Comparison of ENCODE assay signal across 8 cellular contexts in the genomic region with DNA sequence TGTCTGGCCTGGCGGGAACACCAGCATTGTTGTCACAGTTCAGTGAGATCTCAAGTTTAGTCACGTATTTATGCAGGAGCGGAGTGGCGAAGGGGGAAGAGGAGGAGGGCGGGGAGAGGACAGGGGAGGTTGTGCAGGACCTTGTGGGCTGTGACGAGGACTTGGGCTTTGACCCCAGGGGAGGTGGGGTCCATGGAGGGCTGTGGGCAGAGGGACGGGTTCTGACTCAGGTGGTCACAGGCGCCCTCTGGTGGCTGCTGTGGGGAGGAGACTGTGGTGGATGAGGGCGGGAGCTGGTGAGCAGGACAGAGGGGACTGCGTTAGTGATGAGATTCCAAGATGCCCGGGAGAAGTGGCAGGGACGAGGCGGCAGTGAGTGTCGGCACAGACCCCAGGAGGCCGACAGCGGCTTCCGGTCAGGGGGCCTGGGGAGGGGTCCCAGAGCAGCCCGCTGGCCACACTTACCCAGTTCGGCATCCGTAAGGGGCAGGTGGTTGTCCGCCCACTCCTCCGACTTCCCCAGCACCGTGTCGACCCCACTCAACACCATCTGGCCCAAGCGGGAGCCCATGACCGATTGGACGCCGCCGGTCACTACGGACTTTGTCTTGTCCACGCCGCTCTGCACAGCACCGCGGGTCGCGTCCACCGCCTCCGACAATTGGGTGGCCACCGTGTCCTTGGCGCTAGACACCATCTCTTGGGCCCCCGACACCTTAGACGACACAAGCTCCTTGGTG. TPM values are rescaled to one million over a fixed set of nuclear protein-coding genes. Genes with fewer than 3 reads are reported as not detected.
DNase-seq lines count a peak whose midpoint lies in the region; ATAC-seq and TF ChIP-seq lines count a peak whose summit lies in the region.

No MANE protein-coding gene starts in this region.

- intact Hi-C loops in stomach (cut with DNase I; ENCODE audit: low total_unique reads): no loop called here

- H3K27ac Mint-ChIP-seq in nephron progenitor cell: no peak overlapping the region

- H3K36me3 ChIP-seq in NT2/D1 (ENCODE audit: insufficient read depth, insufficient read length, low read length) (peaks cover 82% of the 10 kb centered on the region), stomach (peaks cover 13 to 100% (median 95%) of the 10 kb centered on the region in 4 donors)

- H3K36me3 Mint-ChIP-seq in nephron progenitor cell (ENCODE audit: low read depth): peaks cover 40% of the 10 kb centered on the region

- DNase-seq in AG08396 (ENCODE audit: low spot score) (peak; percentile 77), GM19240 (ENCODE audit: insufficient read length, low spot score) (peak; percentile 45), NT2/D1 (ENCODE audit: low read depth, low spot score) (peak; percentile 62), activated T-cell treated with anti-CD3 and anti-CD28 coated beads for 4 hours (peak; percentile 76), fibroblast of gingiva (ENCODE audit: low read depth) (peak; percentile 33), nephron progenitor cell (peak; percentile 82), stomach (peak; percentile 72)

- H3K27ac ChIP-seq in stomach: no peak overlapping the region

- no peaks in the 10 kb centered on the region for H3K27me3 Mint-ChIP-seq in nephron progenitor cell (ENCODE audit: low read depth, poor library complexity)

- H3K9me3 ChIP-seq in NT2/D1 (ENCODE audit: insufficient read depth, low read length): no peaks in the 10 kb centered on the region
- no peaks in the 10 kb centered on the region for H3K9me3 ChIP-seq in stomach

- H3K9ac ChIP-seq in NT2/D1 (ENCODE audit: insufficient read length, low read depth): no peak overlapping the region

- H3K4me3 ChIP-seq in NT2/D1 (ENCODE audit: insufficient read length, low read depth) (no peak overlapping the region), stomach (no peak overlapping the region)

- H3K4me1 Mint-ChIP-seq in nephron progenitor cell: peaks cover 4% of the 10 kb centered on the region

- WGBS in stomach, 5 donors: 68 to 80% (median 71%) methylated on average over 37 to 42 of the region's 42 CpGs

- no peak for TF ChIP-seq POLR2A in stomach (IDR thresholded peaks at IDR 0.05)

- H3K9me3 Mint-ChIP-seq in nephron progenitor cell: no peaks in the 10 kb centered on the region

- TF ChIP-seq EP300 in stomach (IDR thresholded peaks at IDR 0.05): no peak

- no peak for ATAC-seq in HG02610 (IDR thresholded peaks at IDR 0.05; ENCODE audit: unreplicated experiment)

- H3K4me3 Mint-ChIP-seq in nephron progenitor cell: no peak overlapping the region

- H3K27me3 ChIP-seq in NT2/D1 (ENCODE audit: insufficient read depth, insufficient read length) (no peaks in the 10 kb centered on the region), stomach (no peaks in the 10 kb centered on the region)

- TF ChIP-seq CTCF in nephron progenitor cell (IDR thresholded peaks at IDR 0.05) (peak; percentile 70), stomach (IDR thresholded peaks at IDR 0.05) (peak in 5 of 7 experiments; percentile 75 to 98 (median 87))

- H3K4me1 ChIP-seq in NT2/D1 (ENCODE audit: insufficient read depth, insufficient read length): peaks cover 2% of the 10 kb centered on the region
- H3K4me1 ChIP-seq in stomach: peaks cover 0 to 7% (median 0%) of the 10 kb centered on the region in 4 donors

RNA-seq across cellular contexts. Expression of gene PLIN3, which starts 15.7 kb away (rescaled TPM):
- total RNA-seq in stomach: 10 to 100 TPM in 4 of 5 donors, 1 to 10 TPM in 1; 8.9 to 42.6 (median 16.3) TPM
- polyA plus RNA-seq in stomach: 10 to 100 TPM; 39.2 to 55.3 (median 44.0) TPM

RNA-seq across cellular contexts. Expression of gene TICAM1, which starts 20.2 kb away (rescaled TPM):
- total RNA-seq in stomach: 10 to 100 TPM in 3 of 5 donors, 1 to 10 TPM in 2; 1.8 to 46.9 (median 19.6) TPM
- 10 to 100 TPM; 11.6 to 16.2 (median 13.7) TPM for polyA plus RNA-seq in stomach

RNA-seq across cellular contexts. Expression of gene ARRDC5, which starts 51.0 kb away (rescaled TPM):
- under 1 TPM in 1 of 5 donors, not detected in 4; 0.73 TPM for total RNA-seq in stomach
- polyA plus RNA-seq in stomach: under 1 TPM in 1 of 3 donors, not detected in 2; 0.20 TPM

RNA-seq across cellular contexts. Expression of gene UHRF1, which starts 57.6 kb away (rescaled TPM):
- 10 to 100 TPM in 1 of 5 donors, 1 to 10 TPM in 2, under 1 TPM in 2; 0.58 to 20.5 (median 6.4) TPM for total RNA-seq in stomach
- 1 to 10 TPM; 2.0 to 4.4 (median 3.8) TPM for polyA plus RNA-seq in stomach
